8 cellular contexts compared by ENCODE assay signal in the genomic region with DNA sequence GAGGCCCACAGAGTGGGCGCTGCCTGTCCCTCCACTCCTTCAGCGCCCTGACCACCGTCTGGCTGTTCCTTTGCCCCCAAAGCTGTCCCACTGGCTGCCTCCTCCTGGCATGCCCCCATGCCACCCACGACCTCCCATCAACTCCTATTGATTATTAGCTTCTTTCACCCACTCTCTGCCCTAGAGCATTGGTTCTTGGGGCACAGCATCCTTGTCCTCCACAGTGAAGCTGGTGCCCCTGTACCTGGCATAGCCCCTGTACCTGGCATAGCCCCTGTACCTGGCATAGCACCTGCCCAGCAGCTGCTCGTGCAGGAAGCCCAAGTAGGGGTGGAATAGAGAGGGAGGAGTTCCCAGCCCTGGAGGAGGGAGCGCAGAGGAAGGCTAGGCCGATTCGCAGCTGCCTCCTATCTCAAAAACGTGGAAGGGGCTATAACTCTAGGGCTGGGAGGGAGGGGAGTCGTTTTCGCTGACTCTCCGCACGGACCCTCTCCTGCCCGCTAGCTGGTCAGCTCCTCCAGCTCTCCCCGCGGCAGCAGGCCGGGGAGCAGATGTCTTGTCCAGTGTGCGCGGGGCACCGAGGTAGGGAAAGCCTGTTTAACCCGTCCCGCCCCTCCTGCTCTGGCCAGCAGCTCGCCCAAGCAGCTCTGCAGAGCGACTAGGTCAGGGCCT. TPM values are rescaled to one million over a fixed set of nuclear protein-coding genes. Genes with fewer than 3 reads are reported as not detected.
DNase-seq lines count a peak whose midpoint lies in the region; ATAC-seq and TF ChIP-seq lines count a peak whose summit lies in the region.

No MANE protein-coding gene starts in this region.

- peak overlapping the region; percentile 100 for H3K27ac ChIP-seq in esophagus muscularis mucosa (replicated peaks in 1 of 4)

- intact Hi-C loops in esophagus muscularis mucosa (cut with DNase I) = loop anchor here (5.0 kb wide), 1 partner anchor 34 kb away; a partner anchor contains a TSS

- ATAC-seq in GM19324 (IDR thresholded peaks at IDR 0.05; ENCODE audit: low FRiP score, unreplicated experiment) = no peak
- ATAC-seq in HG03045 (IDR thresholded peaks at IDR 0.05; ENCODE audit: unreplicated experiment) = no peak

- peaks cover 0 to 5% (median 4%) of the 10 kb centered on the region in 4 donors for H3K27me3 ChIP-seq in esophagus muscularis mucosa

- no peak for TF ChIP-seq CTCF in esophagus muscularis mucosa (IDR thresholded peaks at IDR 0.05)
- no peak for TF ChIP-seq CTCF in progenitor cell of endocrine pancreas (IDR thresholded peaks at IDR 0.05; ENCODE audit: unreplicated experiment)

- no peak for TF ChIP-seq POLR2A in esophagus muscularis mucosa (IDR thresholded peaks at IDR 0.05; ENCODE audit: low read depth)

- H3K27me3 Mint-ChIP-seq in progenitor cell of endocrine pancreas = peaks cover 22% of the 10 kb centered on the region

- H3K36me3 Mint-ChIP-seq in progenitor cell of endocrine pancreas (ENCODE audit: insufficient read depth) = peaks cover 1% of the 10 kb centered on the region

- no peak for TF ChIP-seq EP300 in esophagus muscularis mucosa (IDR thresholded peaks at IDR 0.05)

- DNase-seq in Daoy (ENCODE audit: low read depth) (peak; percentile 11), NCI-H510A treated with DMSO at 0.1 percent for 48 hours (lab: John Stamatoyannopoulos, UW) (peak; percentile 83), esophagus muscularis mucosa (ENCODE audit: extremely low spot score) (no peak), progenitor cell of endocrine pancreas (ENCODE audit: low spot score, unreplicated experiment) (no peak), DMS114 treated with DMSO at 0.1 percent for 48 hours (lab: John Stamatoyannopoulos, UW; ENCODE audit: unreplicated experiment) (no peak), GM19238 (ENCODE audit: insufficient read length, low spot score) (no peak)

- peaks cover 11% of the 10 kb centered on the region for H3K4me1 Mint-ChIP-seq in progenitor cell of endocrine pancreas (ENCODE audit: low read depth)

- H3K4me3 ChIP-seq in esophagus muscularis mucosa = peak overlapping the region; percentile 88 to 94 (median 91)

- peaks cover 49 to 64% (median 56%) of the 10 kb centered on the region in 4 donors for H3K4me1 ChIP-seq in esophagus muscularis mucosa

- H3K4me3 Mint-ChIP-seq in progenitor cell of endocrine pancreas (ENCODE audit: low read depth) = peak overlapping the region; percentile 59

- no peaks in the 10 kb centered on the region for H3K9me3 ChIP-seq in esophagus muscularis mucosa

- H3K27ac Mint-ChIP-seq in progenitor cell of endocrine pancreas = peak overlapping the region; percentile 78

- 50% methylated on average over 8 of the region's 24 CpGs for WGBS in esophagus muscularis mucosa

- no peaks in the 10 kb centered on the region for H3K9me3 Mint-ChIP-seq in progenitor cell of endocrine pancreas (ENCODE audit: low read depth)

- H3K36me3 ChIP-seq in esophagus muscularis mucosa = no peaks in the 10 kb centered on the region

RNA-seq across cellular contexts. Expression of a gene that starts 5.7 kb away (rescaled TPM):
- total RNA-seq in Daoy (2014; rRNA removed; shearing (Covaris generic)) = 5,410 and 5,454 TPM in 2 replicates
- total RNA-seq in esophagus muscularis mucosa (1,000 to 10,000 TPM in 3 of 4 donors, 100 to 1,000 TPM in 1; 972 to 1,850 (median 1,126) TPM), progenitor cell of endocrine pancreas (3,227 and 3,279 TPM in 2 replicates)

RNA-seq across cellular contexts. Expression of a gene that starts 9.9 kb away (rescaled TPM):
- total RNA-seq in Daoy (2014; rRNA removed; shearing (Covaris generic)) = 0.17 TPM in 1 of 2 replicates, not detected in the other
- total RNA-seq in esophagus muscularis mucosa = 1 to 10 TPM; 1.2 to 2.4 (median 1.7) TPM
- total RNA-seq in progenitor cell of endocrine pancreas = 4.8 and 5.3 TPM in 2 replicates

RNA-seq across cellular contexts. Expression of a gene that starts 33.9 kb away (rescaled TPM):
- total RNA-seq in Daoy (2014; rRNA removed; shearing (Covaris generic)) = 11.7 TPM in 2 replicates
- total RNA-seq in esophagus muscularis mucosa = 10 to 100 TPM; 13.7 to 33.3 (median 18.6) TPM
- total RNA-seq in progenitor cell of endocrine pancreas = 46.5 and 47.7 TPM in 2 replicates

Comparison
In these comparisons a context has a peak if more than half of its experiments do, and no peak if none do; other contexts are left out.
1. DNase-seq: peak in Daoy (single experiment) and NCI-H510A treated with DMSO at 0.1 percent for 48 hours (single experiment); none in esophagus muscularis mucosa (single experiment), progenitor cell of endocrine pancreas (single experiment), DMS114 treated with DMSO at 0.1 percent for 48 hours (single experiment) and GM19238 (single experiment).